19 cellular contexts compared by ENCODE assay signal in genomic region chr14:99247772-99248171, GRCh38. TPM values are rescaled to one million over a fixed set of nuclear protein-coding genes. Genes with fewer than 3 reads are reported as not detected.
DNase-seq lines count a peak whose midpoint lies in the region; ATAC-seq, FAIRE-seq and TF ChIP-seq lines count a peak whose summit lies in the region.
"Had no signal": no experiment of that assay in that cellular context is flagged by ENCODE, and none has a peak within 500 bp of the region (broad histone marks: within the 10 kb centered on the region; RNA-seq: fewer than 3 reads in every experiment).

No MANE protein-coding gene starts in this region.

- no peak overlapping the region for H2AFZ ChIP-seq in HepG2 (ENCODE audit: low read length)

- H3K27ac ChIP-seq in lower lobe of right lung (no peak overlapping the region), upper lobe of right lung (no peak overlapping the region), HepG2 (ENCODE audit: extremely low read length, insufficient read depth, low read length) (no peak overlapping the region)
- H3K27ac ChIP-seq: KMS-11 had no signal

- no TSS peak for BruUV-seq in HepG2 (replicated peaks; lab: Mats Ljungman, UMichigan)

- no peak for TF ChIP-seq EP300 in HepG2 (IDR thresholded peaks at IDR 0.05; ENCODE audit: low read depth in 2 of 2, low read length in 2 of 2)
- no peak for TF ChIP-seq EP300 in HepG2 (CRISPR knock-in tag; IDR thresholded peaks at IDR 0.05; ENCODE audit: borderline replicate concordance)

- TF ChIP-seq CTCF in lower lobe of right lung (IDR thresholded peaks at IDR 0.05) (no peak), upper lobe of right lung (IDR thresholded peaks at IDR 0.05) (no peak), HepG2 (CRISPR knock-in tag; IDR thresholded peaks at IDR 0.05) (no peak)

- H3K27ac Mint-ChIP-seq in activated naive CD4-positive, alpha-beta T cell treated with anti-CD3 and anti-CD28 coated beads, Interleukin-2, amount 50 U/mL, for 24 hours, result peak overlapping the region; percentile 89
- peak overlapping the region; percentile 93 for H3K27ac Mint-ChIP-seq in activated T-cell treated with anti-CD3 and anti-CD28 coated beads, Interleukin-2, amount 50 U/mL, for 72 hours

- H3K27me3 ChIP-seq in lower lobe of right lung (ENCODE audit: low read depth) (peaks cover 68% of the 10 kb centered on the region), upper lobe of right lung (peaks cover 57% of the 10 kb centered on the region), HepG2 (ENCODE audit: control insufficient read depth in 1 of 2, insufficient read depth in 2 of 2, low read length in 2 of 2) (peaks cover 3 to 55% of the 10 kb centered on the region in 2 experiments; a peak in 4 of 5 replicates)

- peaks cover 10% of the 10 kb centered on the region for H3K36me3 Mint-ChIP-seq in activated naive CD4-positive, alpha-beta T cell treated with anti-CD3 and anti-CD28 coated beads, Interleukin-2, amount 50 U/mL, for 24 hours
- peaks cover 6 to 13% of the 10 kb centered on the region in 2 donors for H3K36me3 Mint-ChIP-seq in activated T-cell treated with anti-CD3 and anti-CD28 coated beads, Interleukin-2, amount 50 U/mL, for 72 hours (ENCODE audit: insufficient read depth in 2 of 2)

- no peaks in the 10 kb centered on the region for H3K36me3 ChIP-seq in lower lobe of right lung
- no peaks in the 10 kb centered on the region for H3K36me3 ChIP-seq in upper lobe of right lung
- no peaks in the 10 kb centered on the region for H3K36me3 ChIP-seq in HepG2 (replicated peaks in 1 of 2; ENCODE audit: control insufficient read depth in 1 of 2, insufficient read depth in 2 of 2, low read length in 2 of 2)
- H3K36me3 ChIP-seq: breast epithelium had no signal

- POLR2A ChIA-PET in HepG2 (lab: Yijun Ruan, JAX), result no interaction called here

- 7% methylated on average over 2 of the region's 6 CpGs for WGBS in HepG2 (ENCODE audit: low lambda C conversion rate)

- intact Hi-C loops in lower lobe of right lung (cut with DNase I), result no loop called here
- intact Hi-C loops in upper lobe of right lung (cut with DNase I), result no loop called here
- intact Hi-C loops in HepG2 (cut with micrococcal nuclease; ENCODE audit: unreplicated experiment), result no loop called here

- H3K9me3 ChIP-seq in lower lobe of right lung (no peaks in the 10 kb centered on the region), upper lobe of right lung (no peaks in the 10 kb centered on the region), HepG2 (ENCODE audit: low read length) (no peaks in the 10 kb centered on the region)
- H3K9me3 ChIP-seq: breast epithelium had no signal

- no peak for FAIRE-seq in HepG2 (lab: Jason Lieb, UNC)
- FAIRE-seq: RCC 7860 had no signal

- H4K20me1 ChIP-seq in HepG2 (ENCODE audit: insufficient read depth, low read length), result no peaks in the 10 kb centered on the region

- no peaks in the 10 kb centered on the region for H3K9me3 Mint-ChIP-seq in activated naive CD4-positive, alpha-beta T cell treated with anti-CD3 and anti-CD28 coated beads, Interleukin-2, amount 50 U/mL, for 24 hours
- no peaks in the 10 kb centered on the region for H3K9me3 Mint-ChIP-seq in activated T-cell treated with anti-CD3 and anti-CD28 coated beads, Interleukin-2, amount 50 U/mL, for 72 hours

- H3K79me2 ChIP-seq in HepG2 (ENCODE audit: insufficient read depth, low read length), result no peaks in the 10 kb centered on the region

- ATAC-seq in activated T-cell treated with anti-CD3 and anti-CD28 coated beads, Interleukin-2, amount 50 U/mL, for 72 hours (replicated peaks in 1 of 2), result no peak
- no peak for ATAC-seq in lower lobe of right lung
- ATAC-seq in upper lobe of right lung, result no peak
- no peak for ATAC-seq in HepG2
- ATAC-seq in HG03460 (IDR thresholded peaks at IDR 0.05; ENCODE audit: unreplicated experiment), result no peak

- H3K4me3 ChIP-seq in lower lobe of right lung (no peak overlapping the region), upper lobe of right lung (no peak overlapping the region), HepG2 (replicated peaks in 1 of 3; ENCODE audit: insufficient read depth in 1 of 3, low read depth in 2 of 3, low read length in 3 of 3) (no peak overlapping the region)

- DNase-seq in activated naive CD4-positive, alpha-beta T cell treated with anti-CD3 and anti-CD28 coated beads, Interleukin-2, amount 50 U/mL, for 16 hours, result no peak
- no peak for DNase-seq in activated T-cell treated with anti-CD3 and anti-CD28 coated beads, Interleukin-2, amount 50 U/mL, for 72 hours
- DNase-seq in lower lobe of right lung (peak; percentile 32), upper lobe of right lung (peak; percentile 40), SW480 (ENCODE audit: low spot score) (no peak), HepG2 (ENCODE audit: low spot score) (no peak)
- DNase-seq: activated effector memory CD4-positive, alpha-beta T cell treated with anti-CD3 and anti-CD28 coated beads, Interleukin-2, amount 50 U/mL, for 16 hours; dorsolateral prefrontal cortex; kidney glomerular epithelial cell; midbrain; NCI-H1417; NCI-H2171 treated with DMSO at 0.1 percent for 48 hours; stimulated activated naive CD4-positive, alpha-beta T cell treated with Interleukin-2 at 50 U/mL for 16 hours had no signal

- H3K4me2 ChIP-seq in HepG2 (ENCODE audit: low read depth, low read length), result no peak overlapping the region
- H3K4me2 ChIP-seq: KMS-11 had no signal

- in situ Hi-C loops in HepG2 (cut with HindIII; ENCODE audit: extremely low pct_ligation_motif_present, low pct_unique_long_range_greater_than_20kb), result no loop called here

- no peak overlapping the region for H3K9ac ChIP-seq in HepG2 (ENCODE audit: insufficient read depth, low read depth, low read length)
- H3K9ac ChIP-seq: KMS-11 had no signal

- no peak for TF ChIP-seq POLR2A in HepG2 (IDR thresholded peaks at IDR 0.05; ENCODE audit: insufficient read depth in 1 of 2, low read depth in 2 of 2, low read length in 2 of 2)

- H3K4me1 ChIP-seq in lower lobe of right lung (no peaks in the 10 kb centered on the region), upper lobe of right lung (no peaks in the 10 kb centered on the region), HepG2 (ENCODE audit: insufficient read depth, low read length) (no peaks in the 10 kb centered on the region)
- H3K4me1 ChIP-seq: breast epithelium had no signal

- H3K4me1 Mint-ChIP-seq in activated naive CD4-positive, alpha-beta T cell treated with anti-CD3 and anti-CD28 coated beads, Interleukin-2, amount 50 U/mL, for 24 hours, result peaks cover 83% of the 10 kb centered on the region
- peaks cover 82% of the 10 kb centered on the region for H3K4me1 Mint-ChIP-seq in activated T-cell treated with anti-CD3 and anti-CD28 coated beads, Interleukin-2, amount 50 U/mL, for 72 hours (ENCODE audit: low read depth)

- H3K27me3 Mint-ChIP-seq in activated naive CD4-positive, alpha-beta T cell treated with anti-CD3 and anti-CD28 coated beads, Interleukin-2, amount 50 U/mL, for 24 hours, result no peaks in the 10 kb centered on the region
- H3K27me3 Mint-ChIP-seq in activated T-cell treated with anti-CD3 and anti-CD28 coated beads, Interleukin-2, amount 50 U/mL, for 72 hours (ENCODE audit: low read depth), result no peaks in the 10 kb centered on the region

- TF ChIP-seq RAD21 in HepG2 (CRISPR knock-in tag; IDR thresholded peaks at IDR 0.05), result no peak

- H3K4me3 Mint-ChIP-seq in activated naive CD4-positive, alpha-beta T cell treated with anti-CD3 and anti-CD28 coated beads, Interleukin-2, amount 50 U/mL, for 24 hours, result peak overlapping the region; percentile 85
- H3K4me3 Mint-ChIP-seq in activated T-cell treated with anti-CD3 and anti-CD28 coated beads, Interleukin-2, amount 50 U/mL, for 72 hours, result peak overlapping the region; percentile 90 to 96

- CTCF ChIA-PET in HepG2 (lab: Yijun Ruan, JAX; ENCODE audit: low intra/inter-chr PET ratio, low total read pairs), result no interaction called here

TF ChIP-seq in HepG2, 621 proteins besides CTCF, POLR2A, EP300 and RAD21:
- TF ChIP-seq ZNF101 (CRISPR knock-in tag; IDR thresholded peaks at IDR 0.05; ENCODE audit: borderline replicate concordance, low read depth), result no peak
- no peak for TF ChIP-seq PAF1 (CRISPR knock-in tag; IDR thresholded peaks at IDR 0.05)
- no peak for TF ChIP-seq KLF11 (CRISPR knock-in tag; IDR thresholded peaks at IDR 0.05)

RNA-seq across cellular contexts. Expression of gene BCL11B, which starts 24.2 kb away (rescaled TPM):
- total RNA-seq in activated T-cell treated with anti-CD3 and anti-CD28 coated beads, Interleukin-2, amount 50 U/mL, for 72 hours, result 10 to 100 TPM; 54.4 to 58.0 TPM
- total RNA-seq in lower lobe of right lung, result 2.3 TPM
- 2.4 TPM for total RNA-seq in upper lobe of right lung
- not detected in 2 replicates for total RNA-seq in HepG2 (2016; rRNA removed; fragmentation: Illumina TruSeq; extraction: Trizol)
- total RNA-seq in HepG2 (2016; cell fraction: cytosol; rRNA removed; fragmentation: Illumina TruSeq; extraction: Trizol; ENCODE audit: low read depth), result not detected in 2 replicates
- not detected in 2 replicates for total RNA-seq in HepG2 (2016; cell fraction: insoluble cytoplasmic fraction; rRNA removed; fragmentation: Illumina TruSeq; extraction: Trizol)
- total RNA-seq in HepG2 (2016; cell fraction: membrane; rRNA removed; fragmentation: Illumina TruSeq; extraction: Trizol), result not detected in 2 replicates
- total RNA-seq in HepG2 (2016; cell fraction: nucleus; rRNA removed; fragmentation: Illumina TruSeq; extraction: Trizol), result not detected in 2 replicates
- polyA plus RNA-seq in HepG2 (2011; rRNA removed), result not detected in 2 replicates
- not detected in 2 replicates for polyA plus RNA-seq in HepG2 (2011; cell fraction: cytosol; rRNA removed)
- polyA plus RNA-seq in HepG2 (2011; cell fraction: nucleus; rRNA removed), result 0.02 and 0.03 TPM in 2 replicates
- not detected in 2 replicates for polyA plus RNA-seq in HepG2 (2012)
- polyA plus RNA-seq in HepG2 (2016; cell fraction: cytosol; fragmentation: Illumina TruSeq; extraction: Trizol; ENCODE audit: low read depth), result not detected in 2 replicates
- polyA plus RNA-seq in HepG2 (2016; cell fraction: insoluble cytoplasmic fraction; fragmentation: Illumina TruSeq; extraction: Trizol; ENCODE audit: low read depth), result not detected in 2 replicates
- polyA plus RNA-seq in HepG2 (2016; cell fraction: membrane; fragmentation: Illumina TruSeq; extraction: Trizol; ENCODE audit: low read depth), result not detected in 2 replicates
- not detected in 2 replicates for polyA plus RNA-seq in HepG2 (2016; cell fraction: nucleus; fragmentation: Illumina TruSeq; extraction: Trizol; ENCODE audit: insufficient read depth, low read depth)
- not detected in 2 replicates for polyA minus RNA-seq in HepG2 (2011; rRNA and poly(A)+ RNA removed; ENCODE audit: low replicate concordance)
- not detected in 2 replicates for polyA minus RNA-seq in HepG2 (2011; cell fraction: cytosol; rRNA and poly(A)+ RNA removed)
- polyA minus RNA-seq in HepG2 (2011; cell fraction: nucleus; rRNA and poly(A)+ RNA removed), result under 0.01 TPM in 1 of 2 replicates, not detected in the other
- polyA plus RNA-seq: fibroblast of lung had no signal

Comparison
In these comparisons a context has a peak if more than half of its experiments do, and no peak if none do; other contexts are left out.
1. DNase-seq: peak in lower lobe of right lung (single experiment) and upper lobe of right lung (single experiment); none in activated naive CD4-positive, alpha-beta T cell treated with anti-CD3 and anti-CD28 coated beads, Interleukin-2, amount 50 U/mL, for 16 hours (single experiment), activated T-cell treated with anti-CD3 and anti-CD28 coated beads, Interleukin-2, amount 50 U/mL, for 72 hours (0 of 2), SW480 (single experiment) and HepG2 (single experiment).
2. RNA of gene BCL11B, which starts 24.2 kb away (total RNA-seq): 54.4 to 58.0 TPM in activated T-cell treated with anti-CD3 and anti-CD28 coated beads, Interleukin-2, amount 50 U/mL, for 72 hours; 2.4 TPM in upper lobe of right lung (single experiment), 2.3 TPM in lower lobe of right lung (single experiment) and not detected in HepG2; every median in the first group is over 10 times any median in the second.